In the genomic region with DNA sequence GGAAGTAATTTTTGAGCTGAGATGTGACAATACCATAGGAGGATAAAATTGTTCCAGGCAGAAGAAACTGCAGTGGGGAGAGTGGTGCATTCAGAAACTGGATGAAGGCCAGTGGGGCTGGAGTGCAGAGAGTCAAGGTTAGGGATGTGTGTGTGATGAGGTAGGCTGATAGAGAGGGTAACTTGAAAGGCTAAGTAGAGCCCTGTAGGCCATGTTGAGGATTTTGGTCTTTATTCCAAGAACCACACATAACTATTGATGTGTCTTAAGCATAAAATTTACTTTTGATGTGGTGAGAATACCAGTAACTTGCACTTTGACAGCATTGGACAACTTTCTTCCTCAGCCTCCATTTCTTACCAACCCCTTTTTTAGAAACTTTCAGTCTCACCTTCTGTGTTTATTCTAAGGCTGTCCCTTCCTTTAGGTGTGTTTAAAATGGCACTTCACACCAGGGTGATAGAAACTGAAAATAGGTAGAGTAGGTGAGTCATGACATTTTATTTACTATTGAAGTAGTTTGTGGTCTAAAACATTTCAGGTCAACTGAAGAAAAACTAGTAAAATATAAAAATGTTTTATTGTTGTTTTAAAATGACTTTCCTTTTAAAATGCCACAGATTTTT, we compare ENCODE assay signal across 8 cellular contexts. TPM values are rescaled to one million over a fixed set of nuclear protein-coding genes. Genes with fewer than 3 reads are reported as not detected.
DNase-seq lines count a peak whose midpoint lies in the region; ATAC-seq and TF ChIP-seq lines count a peak whose summit lies in the region.

No MANE protein-coding gene starts in this region.

- H3K4me3 ChIP-seq in GM12864 (ENCODE audit: low read depth, low read length) = no peak overlapping the region

- CTCF ChIA-PET in activated CD8-positive, alpha-beta T cell treated with anti-CD3 and anti-CD28 coated beads, Interleukin-2, amount 10 ng/mL, durations not matched to agents 7 days and 5 days (lab: Charles Lee) = no interaction called here

- peak; percentile 96 for ATAC-seq in GM19351 (IDR thresholded peaks at IDR 0.05; ENCODE audit: unreplicated experiment)
- ATAC-seq in HG03025 (IDR thresholded peaks at IDR 0.05; ENCODE audit: low FRiP score, unreplicated experiment) = peak; percentile 92
- ATAC-seq in activated CD8-positive, alpha-beta T cell treated with anti-CD3 and anti-CD28 coated beads, Interleukin-2, amount 10 ng/mL, durations not matched to agents 7 days and 5 days = peak; percentile 85

- H3K27ac Mint-ChIP-seq in activated CD8-positive, alpha-beta T cell treated with anti-CD3 and anti-CD28 coated beads, Interleukin-2, amount 10 ng/mL, durations not matched to agents 7 days and 5 days = peak overlapping the region; percentile 71

- H3K36me3 Mint-ChIP-seq in activated CD8-positive, alpha-beta T cell treated with anti-CD3 and anti-CD28 coated beads, Interleukin-2, amount 10 ng/mL, durations not matched to agents 7 days and 5 days (ENCODE audit: low read depth) = peaks cover 6% of the 10 kb centered on the region

- POLR2A ChIA-PET in activated CD8-positive, alpha-beta T cell treated with anti-CD3 and anti-CD28 coated beads, Interleukin-2, amount 10 ng/mL, durations not matched to agents 7 days and 5 days (lab: Charles Lee) = no interaction called here

- peak; percentile 22 for DNase-seq in GM12864 (ENCODE audit: low read depth)
- no peak for DNase-seq in activated CD8-positive, alpha-beta T cell treated with anti-CD3 and anti-CD28 coated beads, Interleukin-2, amount 10 ng/mL, durations not matched to agents 7 days and 5 days
- no peak for DNase-seq in NCI-H146 (lab: John Stamatoyannopoulos, UW)
- no peak for DNase-seq in retina
- DNase-seq in dermis blood vessel endothelial cell = no peak
- no peak for DNase-seq in stimulated activated CD4-positive, alpha-beta T cell treated with anti-CD3 and anti-CD28 coated beads, Interleukin-4, amount 100 ng/mL, for 24 hours

- H3K27me3 Mint-ChIP-seq in activated CD8-positive, alpha-beta T cell treated with anti-CD3 and anti-CD28 coated beads, Interleukin-2, amount 10 ng/mL, durations not matched to agents 7 days and 5 days (ENCODE audit: low read depth) = no peaks in the 10 kb centered on the region

- H3K9me3 Mint-ChIP-seq in activated CD8-positive, alpha-beta T cell treated with anti-CD3 and anti-CD28 coated beads, Interleukin-2, amount 10 ng/mL, durations not matched to agents 7 days and 5 days (ENCODE audit: insufficient read depth) = no peaks in the 10 kb centered on the region

- TF ChIP-seq CTCF in GM12864 (IDR thresholded peaks at IDR 0.05; ENCODE audit: low read depth, low read length, missing control alignments) = no peak

- H3K4me3 Mint-ChIP-seq in activated CD8-positive, alpha-beta T cell treated with anti-CD3 and anti-CD28 coated beads, Interleukin-2, amount 10 ng/mL, durations not matched to agents 7 days and 5 days = no peak overlapping the region

- peaks cover 24% of the 10 kb centered on the region for H3K4me1 Mint-ChIP-seq in activated CD8-positive, alpha-beta T cell treated with anti-CD3 and anti-CD28 coated beads, Interleukin-2, amount 10 ng/mL, durations not matched to agents 7 days and 5 days (ENCODE audit: low read depth)

RNA-seq across cellular contexts. Expression of a gene that starts 22.6 kb away (rescaled TPM):
- total RNA-seq in activated CD8-positive, alpha-beta T cell treated with anti-CD3 and anti-CD28 coated beads, Interleukin-2, amount 10 ng/mL, durations not matched to agents 7 days and 5 days = 10 to 100 TPM; 10.1 to 11.4 TPM
- total RNA-seq in dermis blood vessel endothelial cell = 24.4 and 26.7 TPM in 2 replicates
